Comparison of ENCODE assay signal across 17 cellular contexts in the genomic region with DNA sequence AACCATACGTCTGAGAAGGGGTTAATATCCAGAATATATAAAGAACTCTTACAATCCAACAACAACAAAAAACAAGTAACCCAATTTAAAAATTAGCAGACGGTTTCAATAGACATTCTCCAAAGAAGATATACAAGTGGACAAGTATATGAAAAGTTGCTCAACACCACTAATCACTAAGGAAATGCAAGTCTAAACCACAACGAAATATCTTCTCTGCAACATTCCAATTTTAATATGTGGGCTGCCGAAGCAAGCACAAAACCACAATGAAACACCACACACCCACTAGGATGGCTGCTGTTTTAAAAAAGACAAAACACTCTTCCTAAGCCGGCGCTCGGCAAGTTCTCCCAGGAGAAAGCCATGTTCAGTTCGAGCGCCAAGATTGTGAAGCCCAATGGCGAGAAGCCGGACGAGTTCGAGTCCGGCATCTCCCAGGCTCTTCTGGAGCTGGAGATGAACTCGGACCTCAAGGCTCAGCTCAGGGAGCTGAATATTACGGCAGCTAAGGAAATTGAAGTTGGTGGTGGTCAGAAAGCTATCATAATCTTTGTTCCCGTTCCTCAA. TPM values are rescaled to one million over a fixed set of nuclear protein-coding genes. Genes with fewer than 3 reads are reported as not detected.
A peak's percentile ranks its signal among the peaks of the same experiment; 100 is the strongest.
DNase-seq lines count a peak whose midpoint lies in the region; ATAC-seq, FAIRE-seq and TF ChIP-seq lines count a peak whose summit lies in the region.
"Had no signal": no experiment of that assay in that cellular context is flagged by ENCODE, and none has a peak within 500 bp of the region (broad histone marks: within the 10 kb centered on the region; RNA-seq: fewer than 3 reads in every experiment).

No MANE protein-coding gene starts in this region.

- in situ Hi-C loops in IMR-90 (cut with MboI; ENCODE audit: low sequenced_read_pairs), result no loop called here

- H2BK20ac ChIP-seq in IMR-90 (ENCODE audit: low read depth, low read length), result no peak overlapping the region

- POLR2A ChIA-PET in IMR-90 (lab: Charles Lee; ENCODE audit: unreplicated experiment), result no interaction called here

- no peak overlapping the region for H3K4me3 ChIP-seq in IMR-90 (ENCODE audit: insufficient read depth, low read depth, low read length)
- no peak overlapping the region for H3K4me3 ChIP-seq in astrocyte (ENCODE audit: insufficient read depth, low read depth, low read length)
- H3K4me3 ChIP-seq: hepatocyte had no signal

- H2AK9ac ChIP-seq in IMR-90 (replicated peaks; ENCODE audit: low read depth, low read length, poor library complexity), result no peak overlapping the region

- H3K4me2 ChIP-seq in IMR-90 (ENCODE audit: low read depth, low read length) (no peak overlapping the region), astrocyte (ENCODE audit: low read length) (no peak overlapping the region)
- H3K4me2 ChIP-seq: hepatocyte had no signal

- H3K9ac ChIP-seq in IMR-90 (ENCODE audit: low read depth, low read length), result no peak overlapping the region
- H3K9ac ChIP-seq in astrocyte (ENCODE audit: low read length), result no peak overlapping the region

- H3K27me3 Mint-ChIP-seq in astrocyte (ENCODE audit: low read depth, unreplicated experiment), result peaks cover 56% of the 10 kb centered on the region

- no peak overlapping the region for H2AFZ ChIP-seq in IMR-90 (replicated peaks; ENCODE audit: low read length, poor library complexity)
- no peak overlapping the region for H2AFZ ChIP-seq in astrocyte (ENCODE audit: low read depth, low read length)
- H2AFZ ChIP-seq: hepatocyte had no signal

- TF ChIP-seq RAD21 in IMR-90 (IDR thresholded peaks at IDR 0.05; ENCODE audit: low read length), result no peak

- H3K14ac ChIP-seq in IMR-90 (replicated peaks; ENCODE audit: low read depth, low read length), result no peak overlapping the region

- H3K36me3 Mint-ChIP-seq in astrocyte (ENCODE audit: low read depth, unreplicated experiment), result peaks cover 3% of the 10 kb centered on the region
- H3K36me3 Mint-ChIP-seq: memory B cell had no signal

- TF ChIP-seq CTCF in IMR-90 (conservative IDR thresholded peaks at IDR 0.05; ENCODE audit: low read depth, low read length) (no peak), astrocyte (IDR thresholded peaks at IDR 0.05; ENCODE audit: insufficient read depth, low read depth, low read length) (no peak)

- H3K9me3 Mint-ChIP-seq in astrocyte (ENCODE audit: unreplicated experiment), result peaks cover under 1% of the 10 kb centered on the region
- H3K9me3 Mint-ChIP-seq: activated naive CD8-positive, alpha-beta T cell treated with anti-CD3 and anti-CD28 coated beads, Interleukin-2, amount 50 U/mL, for 24 hours; memory B cell had no signal

- H3K9me3 ChIP-seq in IMR-90 (ENCODE audit: control insufficient read depth, insufficient read depth, low read length) (no peaks in the 10 kb centered on the region), astrocyte (ENCODE audit: insufficient read depth, low read depth, low read length) (no peaks in the 10 kb centered on the region)

- intact Hi-C loops in IMR-90 (cut with micrococcal nuclease), result no loop called here
- intact Hi-C loops in left ventricle myocardium superior (cut with micrococcal nuclease), result no loop called here

- H3K9me1 ChIP-seq in IMR-90 (ENCODE audit: insufficient read depth, low read length), result no peaks in the 10 kb centered on the region

- no peak overlapping the region for H2BK5ac ChIP-seq in IMR-90 (ENCODE audit: low read depth, low read length, poor library complexity, severe bottlenecking)

- FAIRE-seq in astrocyte (lab: Jason Lieb, UNC), result no peak

- H3K56ac ChIP-seq in IMR-90 (ENCODE audit: extremely low read depth, insufficient read depth, low read length), result no peak overlapping the region

- TF ChIP-seq POLR2A in IMR-90 (IDR thresholded peaks at IDR 0.05; ENCODE audit: low read depth, low read length), result no peak

- BruUV-seq in IMR-90 (replicated peaks; lab: Mats Ljungman, UMichigan), result no TSS peak

- peaks cover 25% of the 10 kb centered on the region for H3K4me1 Mint-ChIP-seq in astrocyte (ENCODE audit: low read depth, unreplicated experiment)

- no peak overlapping the region for H4K5ac ChIP-seq in IMR-90 (ENCODE audit: low read depth, low read length)

- H3K79me2 ChIP-seq in astrocyte (ENCODE audit: insufficient read depth, low read length), result no peaks in the 10 kb centered on the region
- H3K79me2 ChIP-seq: hepatocyte had no signal

- no peaks in the 10 kb centered on the region for H3K79me1 ChIP-seq in IMR-90 (ENCODE audit: low read depth in 1 of 2, low read length in 2 of 2)

- no peak overlapping the region for H2AK5ac ChIP-seq in IMR-90 (ENCODE audit: low read depth, low read length)

- dilution Hi-C loops in IMR-90 (cut with HindIII; ENCODE audit: low sequenced_read_pairs, unreplicated experiment), result no loop called here

- no peak overlapping the region for H4K8ac ChIP-seq in IMR-90 (ENCODE audit: low read depth in 2 of 2, low read length in 2 of 2)

- H3K4ac ChIP-seq in IMR-90 (ENCODE audit: low read depth, low read length), result no peak overlapping the region

- no peak overlapping the region for H2BK15ac ChIP-seq in IMR-90 (ENCODE audit: low read depth, low read length)

- 90% methylated on average over 8 of the region's 17 CpGs; no CpG with 5 or more reads in 1 of the 2 experiments for WGBS in IMR-90 (ENCODE audit: extremely low coverage in 2 of 2, insufficient read length in 1 of 2), 2 experiments

- peaks cover 3% of the 10 kb centered on the region; the same call in 1 of the 2 replicates for H3K4me1 ChIP-seq in IMR-90 (ENCODE audit: control insufficient read depth, insufficient read depth, low read length)
- no peaks in the 10 kb centered on the region for H3K4me1 ChIP-seq in astrocyte (ENCODE audit: insufficient read depth, low read length)

- H4K91ac ChIP-seq in IMR-90 (ENCODE audit: insufficient read depth, low read depth, low read length), result no peak overlapping the region

- no peak overlapping the region for H3K18ac ChIP-seq in IMR-90 (ENCODE audit: low read depth, low read length)

- H4K20me1 ChIP-seq in IMR-90 (ENCODE audit: insufficient read depth, low read length), result no peaks in the 10 kb centered on the region
- no peaks in the 10 kb centered on the region for H4K20me1 ChIP-seq in astrocyte (ENCODE audit: insufficient read depth, low read length)

- H3K4me3 Mint-ChIP-seq in astrocyte (ENCODE audit: unreplicated experiment), result no peak overlapping the region
- H3K4me3 Mint-ChIP-seq: activated naive CD8-positive, alpha-beta T cell treated with anti-CD3 and anti-CD28 coated beads, Interleukin-2, amount 50 U/mL, for 24 hours; memory B cell had no signal

- H3K27me3 ChIP-seq in IMR-90 (ENCODE audit: control insufficient read depth, insufficient read depth, low read length) (peaks cover 50% of the 10 kb centered on the region), astrocyte (ENCODE audit: insufficient read depth, low read length) (peaks cover 41% of the 10 kb centered on the region)
- H3K27me3 ChIP-seq: hepatocyte had no signal

- H3K23ac ChIP-seq in IMR-90 (ENCODE audit: low read depth, low read length), result no peak overlapping the region

- ATAC-seq in IMR-90 (ENCODE audit: low read depth), result peak; percentile 63
- ATAC-seq in left ventricle myocardium superior, result no peak
- no peak for ATAC-seq in GM21786 (IDR thresholded peaks at IDR 0.05; ENCODE audit: unreplicated experiment)
- no peak for ATAC-seq in GM18870 (IDR thresholded peaks at IDR 0.05; ENCODE audit: unreplicated experiment)
- ATAC-seq: activated naive CD8-positive, alpha-beta T cell treated with anti-CD3 and anti-CD28 coated beads, Interleukin-2, amount 50 U/mL, for 24 hours had no signal

- no peak overlapping the region for H2BK120ac ChIP-seq in IMR-90 (ENCODE audit: low read depth, low read length)

- peak overlapping the region; percentile 26 for H3K27ac Mint-ChIP-seq in astrocyte (ENCODE audit: unreplicated experiment)
- H3K27ac Mint-ChIP-seq: activated naive CD8-positive, alpha-beta T cell treated with anti-CD3 and anti-CD28 coated beads, Interleukin-2, amount 50 U/mL, for 24 hours; memory B cell had no signal

- DNase-seq in AML-193 (lab: John Stamatoyannopoulos, UW) (peak; percentile 69 to 77), IMR-90 (peak; percentile 33), astrocyte (ENCODE audit: low read depth) (peak; percentile 87), foreskin melanocyte (peak; percentile 21), kidney tubule cell (ENCODE audit: low spot score) (no peak), left ventricle myocardium superior (no peak)
- DNase-seq: activated naive CD8-positive, alpha-beta T cell treated with anti-CD3 and anti-CD28 coated beads, Interleukin-2, amount 50 U/mL, for 24 hours; NCI-H526; SHP77; stimulated activated CD4-positive, alpha-beta T cell treated with anti-CD3 and anti-CD28 coated beads, Interleukin-4, amount 100 ng/mL, for 1 hour; stimulated activated naive CD4-positive, alpha-beta T cell treated with Interleukin-2 at 50 U/mL for 16 hours had no signal

- H3K27ac ChIP-seq in IMR-90 (ENCODE audit: insufficient read depth, low read length), result no peak overlapping the region
- H3K27ac ChIP-seq in astrocyte (ENCODE audit: low read depth, low read length), result no peak overlapping the region
- H3K27ac ChIP-seq: hepatocyte, WERI-Rb-1 had no signal

- H3K36me3 ChIP-seq in IMR-90 (ENCODE audit: control insufficient read depth, insufficient read depth, low read length), result no peaks in the 10 kb centered on the region
- H3K36me3 ChIP-seq in astrocyte (ENCODE audit: insufficient read depth, low read length), result no peaks in the 10 kb centered on the region
- H3K36me3 ChIP-seq: WERI-Rb-1 had no signal

- CTCF ChIA-PET in IMR-90 (lab: Yijun Ruan, JAX), result no interaction called here

TF ChIP-seq in IMR-90, 13 proteins besides CTCF, POLR2A, EP300 and RAD21:
- TF ChIP-seq FOS (IDR thresholded peaks at IDR 0.05; ENCODE audit: low read depth, low read length) (no peak), MAFK (IDR thresholded peaks at IDR 0.05; ENCODE audit: low read depth, low read length) (no peak), CEBPB (IDR thresholded peaks at IDR 0.05; ENCODE audit: low read depth, low read length) (peak; percentile 79), CHD1 (IDR thresholded peaks at IDR 0.05; ENCODE audit: low read depth, low read length) (no peak)

RNA-seq across cellular contexts. Expression of gene SLC13A2, which starts 5.9 kb away (rescaled TPM):
- total RNA-seq in IMR-90 (2012; rRNA removed), result not detected in 2 replicates
- not detected in 2 replicates for polyA plus RNA-seq in IMR-90 (2012; rRNA removed)
- not detected in 2 replicates for polyA plus RNA-seq in IMR-90 (2012; cell fraction: cytosol; rRNA removed)
- polyA plus RNA-seq in IMR-90 (2012; cell fraction: nucleus; rRNA removed; ENCODE audit: low replicate concordance), result not detected in 2 replicates
- not detected in 2 replicates for total RNA-seq in astrocyte
- not detected for total RNA-seq in left ventricle myocardium superior
- total RNA-seq: pulmonary artery endothelial cell had no signal

RNA-seq across cellular contexts. Expression of gene FOXN1, which starts 38.6 kb away (rescaled TPM):
- not detected in 2 replicates for total RNA-seq in IMR-90 (2012; rRNA removed)
- polyA plus RNA-seq in IMR-90 (2012; rRNA removed), result not detected in 2 replicates
- polyA plus RNA-seq in IMR-90 (2012; cell fraction: cytosol; rRNA removed), result not detected in 2 replicates
- not detected in 2 replicates for polyA plus RNA-seq in IMR-90 (2012; cell fraction: nucleus; rRNA removed; ENCODE audit: low replicate concordance)
- not detected in 2 replicates for total RNA-seq in astrocyte
- total RNA-seq in left ventricle myocardium superior, result not detected
- total RNA-seq: hepatocyte, pulmonary artery endothelial cell had no signal

Comparison
In these comparisons a context has a peak if more than half of its experiments do, and no peak if none do; other contexts are left out.
1. DNase-seq: peak in AML-193 (2 of 2), IMR-90 (single experiment), astrocyte (single experiment) and foreskin melanocyte (single experiment); none in kidney tubule cell (single experiment) and left ventricle myocardium superior (single experiment).